Comparison of ENCODE assay signal across 2 cellular contexts in the genomic region with DNA sequence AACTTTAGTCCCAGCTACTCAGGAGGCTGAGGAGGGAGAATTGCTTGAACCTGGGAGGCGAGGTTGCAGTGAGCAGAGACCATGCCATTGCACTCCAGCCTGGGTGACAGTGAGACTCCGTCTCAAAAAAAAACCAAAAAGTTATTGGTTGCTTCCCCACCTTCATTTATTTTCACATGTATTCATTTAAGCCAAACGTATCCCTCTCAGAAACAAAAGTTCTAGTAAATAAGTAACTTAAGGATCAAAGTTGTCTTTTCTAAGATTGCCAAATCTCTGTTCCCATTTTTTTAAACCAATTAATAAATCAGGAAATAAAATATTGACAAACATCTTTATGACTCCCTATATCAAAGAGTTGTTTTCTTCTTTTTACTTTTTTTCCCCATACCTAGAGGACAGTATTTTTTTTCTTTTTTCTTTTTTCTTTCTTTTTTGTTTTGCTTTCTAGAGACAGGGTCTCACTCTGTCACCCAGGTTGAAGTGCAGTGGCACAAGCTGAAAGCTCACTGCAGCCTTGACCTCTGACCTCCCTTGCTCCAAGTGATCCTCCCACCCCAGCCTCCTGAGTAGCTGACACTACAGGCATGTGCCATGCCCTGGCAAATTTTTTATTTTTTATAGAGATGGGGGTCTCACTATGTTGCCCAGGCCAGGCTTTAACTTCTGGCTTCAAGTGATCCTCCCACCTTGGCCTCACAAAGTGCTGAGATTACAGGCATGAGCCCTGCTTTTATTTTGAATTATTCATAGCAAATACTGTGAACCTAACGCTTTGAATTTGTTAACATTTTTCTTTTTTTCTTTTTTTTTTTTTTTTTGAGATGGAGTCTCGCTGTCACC.
TF ChIP-seq lines count a peak whose summit lies in the region.

No MANE protein-coding gene starts in this region.

TF ChIP-seq in HEK293, 187 proteins besides CTCF, POLR2A, EP300 and RAD21:
- TF ChIP-seq ZBTB1 (tag by site-specific recombination; IDR thresholded peaks at IDR 0.05) = no peak
- TF ChIP-seq MYNN (tag by site-specific recombination; IDR thresholded peaks at IDR 0.05; ENCODE audit: borderline replicate concordance) = peak; percentile 73
- TF ChIP-seq ZNF121 (tag by site-specific recombination; IDR thresholded peaks at IDR 0.05) = peak; percentile 77

TF ChIP-seq in HepG2, 621 proteins besides CTCF, POLR2A, EP300 and RAD21 (continues in another document):
- no peak for TF ChIP-seq PRDM15 (CRISPR knock-in tag; IDR thresholded peaks at IDR 0.05)
- 0 out of 2 replicates have a peak, but pooled peaks have one; percentile 29 for TF ChIP-seq HOXA3 (CRISPR knock-in tag; IDR thresholded peaks at IDR 0.05)
- TF ChIP-seq MTERF4 (CRISPR knock-in tag; IDR thresholded peaks at IDR 0.05) = no peak
- no peak for TF ChIP-seq MXI1 (IDR thresholded peaks at IDR 0.05; ENCODE audit: borderline replicate concordance, low read depth, low read length)
- TF ChIP-seq SUZ12 (IDR thresholded peaks at IDR 0.05; ENCODE audit: low read depth, low read length) = no peak
- TF ChIP-seq SOX6 (IDR thresholded peaks at IDR 0.05) = no peak
- TF ChIP-seq SOX6 (CRISPR knock-in tag; IDR thresholded peaks at IDR 0.05) = peak; percentile 31; the same call in 1 of the 2 replicates
- 0 out of 2 replicates have a peak, but pooled peaks have one; percentile 32 for TF ChIP-seq SP5 (CRISPR knock-in tag; IDR thresholded peaks at IDR 0.05; ENCODE audit: borderline replicate concordance, low read depth)
- peak; percentile 84 for TF ChIP-seq NR2C2 (CRISPR knock-in tag; IDR thresholded peaks at IDR 0.05; ENCODE audit: borderline replicate concordance)
- no peak for TF ChIP-seq ZFYVE20 (CRISPR knock-in tag; IDR thresholded peaks at IDR 0.05; ENCODE audit: borderline replicate concordance, low read depth)
- TF ChIP-seq CEBPG (CRISPR knock-in tag; IDR thresholded peaks at IDR 0.05) = 0 out of 2 replicates have a peak, but pooled peaks have one; percentile 7
- TF ChIP-seq HIVEP1 (CRISPR knock-in tag; IDR thresholded peaks at IDR 0.05) = no peak
- TF ChIP-seq JARID2 (CRISPR knock-in tag; IDR thresholded peaks at IDR 0.05; ENCODE audit: insufficient replicate concordance) = no peak
- TF ChIP-seq ZNF121 (CRISPR knock-in tag; IDR thresholded peaks at IDR 0.05) = peak; percentile 92
- TF ChIP-seq, protein P1, sequence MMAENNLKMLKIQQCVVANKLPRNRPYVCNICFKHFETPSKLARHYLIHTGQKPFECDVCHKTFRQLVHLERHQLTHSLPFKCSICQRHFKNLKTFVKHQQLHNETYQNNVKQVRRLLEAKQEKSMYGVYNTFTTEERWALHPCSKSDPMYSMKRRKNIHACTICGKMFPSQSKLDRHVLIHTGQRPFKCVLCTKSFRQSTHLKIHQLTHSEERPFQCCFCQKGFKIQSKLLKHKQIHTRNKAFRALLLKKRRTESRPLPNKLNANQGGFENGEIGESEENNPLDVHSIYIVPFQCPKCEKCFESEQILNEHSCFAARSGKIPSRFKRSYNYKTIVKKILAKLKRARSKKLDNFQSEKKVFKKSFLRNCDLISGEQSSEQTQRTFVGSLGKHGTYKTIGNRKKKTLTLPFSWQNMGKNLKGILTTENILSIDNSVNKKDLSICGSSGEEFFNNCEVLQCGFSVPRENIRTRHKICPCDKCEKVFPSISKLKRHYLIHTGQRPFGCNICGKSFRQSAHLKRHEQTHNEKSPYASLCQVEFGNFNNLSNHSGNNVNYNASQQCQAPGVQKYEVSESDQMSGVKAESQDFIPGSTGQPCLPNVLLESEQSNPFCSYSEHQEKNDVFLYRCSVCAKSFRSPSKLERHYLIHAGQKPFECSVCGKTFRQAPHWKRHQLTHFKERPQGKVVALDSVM (CRISPR knock-in tag; IDR thresholded peaks at IDR 0.05) = peak; percentile 88
- no peak for TF ChIP-seq GPBP1L1 (CRISPR knock-in tag; IDR thresholded peaks at IDR 0.05)
- TF ChIP-seq, protein P2, sequence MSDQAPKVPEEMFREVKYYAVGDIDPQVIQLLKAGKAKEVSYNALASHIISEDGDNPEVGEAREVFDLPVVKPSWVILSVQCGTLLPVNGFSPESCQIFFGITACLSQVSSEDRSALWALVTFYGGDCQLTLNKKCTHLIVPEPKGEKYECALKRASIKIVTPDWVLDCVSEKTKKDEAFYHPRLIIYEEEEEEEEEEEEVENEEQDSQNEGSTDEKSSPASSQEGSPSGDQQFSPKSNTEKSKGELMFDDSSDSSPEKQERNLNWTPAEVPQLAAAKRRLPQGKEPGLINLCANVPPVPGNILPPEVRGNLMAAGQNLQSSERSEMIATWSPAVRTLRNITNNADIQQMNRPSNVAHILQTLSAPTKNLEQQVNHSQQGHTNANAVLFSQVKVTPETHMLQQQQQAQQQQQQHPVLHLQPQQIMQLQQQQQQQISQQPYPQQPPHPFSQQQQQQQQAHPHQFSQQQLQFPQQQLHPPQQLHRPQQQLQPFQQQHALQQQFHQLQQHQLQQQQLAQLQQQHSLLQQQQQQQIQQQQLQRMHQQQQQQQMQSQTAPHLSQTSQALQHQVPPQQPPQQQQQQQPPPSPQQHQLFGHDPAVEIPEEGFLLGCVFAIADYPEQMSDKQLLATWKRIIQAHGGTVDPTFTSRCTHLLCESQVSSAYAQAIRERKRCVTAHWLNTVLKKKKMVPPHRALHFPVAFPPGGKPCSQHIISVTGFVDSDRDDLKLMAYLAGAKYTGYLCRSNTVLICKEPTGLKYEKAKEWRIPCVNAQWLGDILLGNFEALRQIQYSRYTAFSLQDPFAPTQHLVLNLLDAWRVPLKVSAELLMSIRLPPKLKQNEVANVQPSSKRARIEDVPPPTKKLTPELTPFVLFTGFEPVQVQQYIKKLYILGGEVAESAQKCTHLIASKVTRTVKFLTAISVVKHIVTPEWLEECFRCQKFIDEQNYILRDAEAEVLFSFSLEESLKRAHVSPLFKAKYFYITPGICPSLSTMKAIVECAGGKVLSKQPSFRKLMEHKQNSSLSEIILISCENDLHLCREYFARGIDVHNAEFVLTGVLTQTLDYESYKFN (CRISPR knock-in tag; conservative IDR thresholded peaks at IDR 0.05) = peak; percentile 18; the same call in 1 of the 2 replicates
- no peak for TF ChIP-seq KMT2A (CRISPR knock-in tag; IDR thresholded peaks at IDR 0.05)
- TF ChIP-seq ZNF781 (CRISPR knock-in tag; IDR thresholded peaks at IDR 0.05; ENCODE audit: borderline replicate concordance, not compliant biosample characterization) = no peak
- no peak for TF ChIP-seq EHMT2 (IDR thresholded peaks at IDR 0.05; ENCODE audit: borderline replicate concordance, low read depth, low read length)
- TF ChIP-seq DNMT3B (CRISPR knock-in tag; conservative IDR thresholded peaks at IDR 0.05) = no peak
- no peak for TF ChIP-seq THYN1 (CRISPR knock-in tag; IDR thresholded peaks at IDR 0.05; ENCODE audit: borderline replicate concordance, low read depth)
- no peak for TF ChIP-seq E2F5 (CRISPR knock-in tag; conservative IDR thresholded peaks at IDR 0.05)
- TF ChIP-seq MYNN (CRISPR knock-in tag; IDR thresholded peaks at IDR 0.05; ENCODE audit: low read depth) = no peak
- TF ChIP-seq, protein P3, sequence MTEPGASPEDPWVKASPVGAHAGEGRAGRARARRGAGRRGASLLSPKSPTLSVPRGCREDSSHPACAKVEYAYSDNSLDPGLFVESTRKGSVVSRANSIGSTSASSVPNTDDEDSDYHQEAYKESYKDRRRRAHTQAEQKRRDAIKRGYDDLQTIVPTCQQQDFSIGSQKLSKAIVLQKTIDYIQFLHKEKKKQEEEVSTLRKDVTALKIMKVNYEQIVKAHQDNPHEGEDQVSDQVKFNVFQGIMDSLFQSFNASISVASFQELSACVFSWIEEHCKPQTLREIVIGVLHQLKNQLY (CRISPR knock-in tag; IDR thresholded peaks at IDR 0.05) = no peak
- no peak for TF ChIP-seq ZNF180 (CRISPR knock-in tag; IDR thresholded peaks at IDR 0.05; ENCODE audit: borderline replicate concordance, low read depth)
- TF ChIP-seq ZNF253 (CRISPR knock-in tag; IDR thresholded peaks at IDR 0.05; ENCODE audit: borderline replicate concordance) = no peak
- no peak for TF ChIP-seq JUN (CRISPR knock-in tag; IDR thresholded peaks at IDR 0.05)
- peak; percentile 49; the same call in 1 of the 2 replicates for TF ChIP-seq RARA (CRISPR knock-in tag; IDR thresholded peaks at IDR 0.05)
- TF ChIP-seq, protein P4, sequence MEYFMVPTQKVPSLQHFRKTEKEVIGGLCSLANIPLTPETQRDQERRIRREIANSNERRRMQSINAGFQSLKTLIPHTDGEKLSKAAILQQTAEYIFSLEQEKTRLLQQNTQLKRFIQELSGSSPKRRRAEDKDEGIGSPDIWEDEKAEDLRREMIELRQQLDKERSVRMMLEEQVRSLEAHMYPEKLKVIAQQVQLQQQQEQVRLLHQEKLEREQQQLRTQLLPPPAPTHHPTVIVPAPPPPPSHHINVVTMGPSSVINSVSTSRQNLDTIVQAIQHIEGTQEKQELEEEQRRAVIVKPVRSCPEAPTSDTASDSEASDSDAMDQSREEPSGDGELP (IDR thresholded peaks at IDR 0.05; ENCODE audit: borderline replicate concordance, low read depth) = no peak
- TF ChIP-seq, protein P5, sequence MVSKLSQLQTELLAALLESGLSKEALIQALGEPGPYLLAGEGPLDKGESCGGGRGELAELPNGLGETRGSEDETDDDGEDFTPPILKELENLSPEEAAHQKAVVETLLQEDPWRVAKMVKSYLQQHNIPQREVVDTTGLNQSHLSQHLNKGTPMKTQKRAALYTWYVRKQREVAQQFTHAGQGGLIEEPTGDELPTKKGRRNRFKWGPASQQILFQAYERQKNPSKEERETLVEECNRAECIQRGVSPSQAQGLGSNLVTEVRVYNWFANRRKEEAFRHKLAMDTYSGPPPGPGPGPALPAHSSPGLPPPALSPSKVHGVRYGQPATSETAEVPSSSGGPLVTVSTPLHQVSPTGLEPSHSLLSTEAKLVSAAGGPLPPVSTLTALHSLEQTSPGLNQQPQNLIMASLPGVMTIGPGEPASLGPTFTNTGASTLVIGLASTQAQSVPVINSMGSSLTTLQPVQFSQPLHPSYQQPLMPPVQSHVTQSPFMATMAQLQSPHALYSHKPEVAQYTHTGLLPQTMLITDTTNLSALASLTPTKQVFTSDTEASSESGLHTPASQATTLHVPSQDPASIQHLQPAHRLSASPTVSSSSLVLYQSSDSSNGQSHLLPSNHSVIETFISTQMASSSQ (IDR thresholded peaks at IDR 0.05; ENCODE audit: low read depth) = peak; percentile 44
- TF ChIP-seq, protein P5 (CRISPR knock-in tag; IDR thresholded peaks at IDR 0.05; ENCODE audit: borderline replicate concordance) = peak; percentile 13; the same call in 1 of the 2 replicates
- no peak for TF ChIP-seq ZSCAN30 (CRISPR knock-in tag; IDR thresholded peaks at IDR 0.05)
- TF ChIP-seq PHF8 (CRISPR knock-in tag; IDR thresholded peaks at IDR 0.05) = no peak
- no peak for TF ChIP-seq IRF2 (CRISPR knock-in tag; IDR thresholded peaks at IDR 0.05)
- no peak for TF ChIP-seq ZNF329 (CRISPR knock-in tag; IDR thresholded peaks at IDR 0.05; ENCODE audit: low read depth)
